In genomic region chr20:10622657-10623418, GRCh38 we compare ENCODE assay signal across 12 cellular contexts. TPM values are rescaled to one million over a fixed set of nuclear protein-coding genes. Genes with fewer than 3 reads are reported as not detected.
A peak's percentile ranks its signal among the peaks of the same experiment; 100 is the strongest.
DNase-seq lines count a peak whose midpoint lies in the region; ATAC-seq and TF ChIP-seq lines count a peak whose summit lies in the region.
"Had no signal": no experiment of that assay in that cellular context is flagged by ENCODE, and none has a peak within 500 bp of the region (broad histone marks: within the 10 kb centered on the region; RNA-seq: fewer than 3 reads in every experiment).

No MANE protein-coding gene starts in this region.

- TF ChIP-seq CTCF in fibroblast of the aortic adventitia (IDR thresholded peaks at IDR 0.05; ENCODE audit: insufficient read depth, low read length) (peak; percentile 13), nephron progenitor cell (IDR thresholded peaks at IDR 0.05) (no peak)

- intact Hi-C loops in Right ventricle myocardium inferior (cut with DNase I) (no loop called here), cardiac septum (cut with DNase I) (no loop called here)
- intact Hi-C loops in activated CD4-positive, alpha-beta T cell treated with anti-CD3 and anti-CD28 coated beads, Interleukin-2, amount 10 ng/mL, durations not matched to agents 24 days and 14 days (cut with micrococcal nuclease) = no loop called here

- H3K4me3 Mint-ChIP-seq in nephron progenitor cell = no peak overlapping the region
- H3K4me3 Mint-ChIP-seq in activated CD4-positive, alpha-beta T cell treated with anti-CD3 and anti-CD28 coated beads, Interleukin-2, amount 10 ng/mL, durations not matched to agents 24 days and 14 days = no peak overlapping the region

- H3K4me1 Mint-ChIP-seq in nephron progenitor cell = peaks cover 76% of the 10 kb centered on the region
- peaks cover 2% of the 10 kb centered on the region for H3K4me1 Mint-ChIP-seq in activated CD4-positive, alpha-beta T cell treated with anti-CD3 and anti-CD28 coated beads, Interleukin-2, amount 10 ng/mL, durations not matched to agents 24 days and 14 days

- H3K36me3 Mint-ChIP-seq in nephron progenitor cell (ENCODE audit: low read depth) = peaks cover 33% of the 10 kb centered on the region
- no peaks in the 10 kb centered on the region for H3K36me3 Mint-ChIP-seq in activated CD4-positive, alpha-beta T cell treated with anti-CD3 and anti-CD28 coated beads, Interleukin-2, amount 10 ng/mL, durations not matched to agents 24 days and 14 days (ENCODE audit: low read depth)

- peak overlapping the region; percentile 56 for H3K4me3 ChIP-seq in fibroblast of the aortic adventitia (ENCODE audit: low read depth, low read length)
- H3K4me3 ChIP-seq: A549 had no signal

- H3K27ac Mint-ChIP-seq in nephron progenitor cell = peak overlapping the region; percentile 30
- no peak overlapping the region for H3K27ac Mint-ChIP-seq in activated CD4-positive, alpha-beta T cell treated with anti-CD3 and anti-CD28 coated beads, Interleukin-2, amount 10 ng/mL, durations not matched to agents 24 days and 14 days

- H3K27me3 Mint-ChIP-seq in nephron progenitor cell (ENCODE audit: low read depth, poor library complexity) = peaks cover 3% of the 10 kb centered on the region
- H3K27me3 Mint-ChIP-seq in activated CD4-positive, alpha-beta T cell treated with anti-CD3 and anti-CD28 coated beads, Interleukin-2, amount 10 ng/mL, durations not matched to agents 24 days and 14 days = no peaks in the 10 kb centered on the region

- no peaks in the 10 kb centered on the region for H3K9me3 Mint-ChIP-seq in nephron progenitor cell
- H3K9me3 Mint-ChIP-seq in activated CD4-positive, alpha-beta T cell treated with anti-CD3 and anti-CD28 coated beads, Interleukin-2, amount 10 ng/mL, durations not matched to agents 24 days and 14 days = no peaks in the 10 kb centered on the region

- ATAC-seq in Right ventricle myocardium inferior (peak; percentile 84), GM19395 (IDR thresholded peaks at IDR 0.05; ENCODE audit: unreplicated experiment) (no peak)
- ATAC-seq: A549 had no signal

- no peak for DNase-seq in Right ventricle myocardium inferior (ENCODE audit: missing footprints)
- no peak for DNase-seq in cardiac septum (ENCODE audit: low spot score)
- peak; percentile 95 for DNase-seq in fibroblast of the aortic adventitia (ENCODE audit: low read depth)
- no peak for DNase-seq in nephron progenitor cell
- DNase-seq in activated CD4-positive, CD25-positive, alpha-beta regulatory T cell (lab: John Stamatoyannopoulos, UW) = no peak
- DNase-seq in activated CD4-positive, alpha-beta T cell treated with anti-CD3 and anti-CD28 coated beads, Interleukin-2, amount 10 ng/mL, durations not matched to agents 24 days and 14 days = no peak
- no peak for DNase-seq in NCI-H1105 (lab: John Stamatoyannopoulos, UW)
- DNase-seq: hippocampal formation, NCI-H1930, posterior cingulate gyrus had no signal

RNA-seq across cellular contexts. Expression of gene JAG1, which starts 51.0 kb away (rescaled TPM):
- 24.4 TPM for total RNA-seq in Right ventricle myocardium inferior
- total RNA-seq in cardiac septum = 42.1 TPM
- 39.2 and 46.7 TPM in 2 replicates for total RNA-seq in fibroblast of the aortic adventitia (ENCODE audit: low replicate concordance)
- 1.1 and 1.3 TPM in 2 replicates for total RNA-seq in activated CD4-positive, alpha-beta T cell treated with anti-CD3 and anti-CD28 coated beads, Interleukin-2, amount 10 ng/mL, durations not matched to agents 24 days and 14 days

Comparison
In these comparisons a context has a peak if more than half of its experiments do, and no peak if none do; other contexts are left out.
1. RNA of gene JAG1, which starts 51.0 kb away (total RNA-seq): 39.2 to 46.7 TPM in fibroblast of the aortic adventitia, 42.1 TPM in cardiac septum (single experiment) and 24.4 TPM in Right ventricle myocardium inferior (single experiment); 1.1 to 1.3 TPM in activated CD4-positive, alpha-beta T cell treated with anti-CD3 and anti-CD28 coated beads, Interleukin-2, amount 10 ng/mL, durations not matched to agents 24 days and 14 days; every median in the first group is over 10 times any median in the second.